27 cellular contexts compared by ENCODE assay signal in genomic region chr18:22658318-22658717, GRCh38.
"Had no signal": no experiment of that assay in that cellular context is flagged by ENCODE, and none has a peak within 500 bp of the region (broad histone marks: within the 10 kb centered on the region; RNA-seq: fewer than 3 reads in every experiment).

No MANE protein-coding gene starts in this region.

- H3K9me3 ChIP-seq: testis, thyroid gland, vagina had no signal

- H3K4me1 ChIP-seq: stomach, suprapubic skin, testis, thyroid gland, tibial artery, tibial nerve, transverse colon, upper lobe of left lung, upper lobe of right lung, uterus, vagina had no signal

- H3K27me3 ChIP-seq: stomach, suprapubic skin, testis, thyroid gland, tibial artery, tibial nerve, transverse colon, upper lobe of left lung, upper lobe of right lung, uterus, vagina had no signal

- ATAC-seq: stimulated activated effector memory CD8-positive, alpha-beta T cell treated with anti-CD3 and anti-CD28 coated beads, Interleukin-12 subunit alpha, Interleukin-12 subunit beta, amount 100 ng/mL, for 72 hours; stimulated activated memory B cell treated with anti-CD40 and anti-IgM and Interleukin-4, amounts not matched to agents 10 μg/mL and 1 μg/mL and 100 μg/mL, for 72 hours; stimulated activated naive B cell treated with anti-CD40 and anti-IgM and Interleukin-4, amounts not matched to agents 10 μg/mL and 1 μg/mL and 100 μg/mL, for 72 hours; stimulated activated naive CD8-positive, alpha-beta T cell treated with anti-CD3 and anti-CD28 coated beads, Interleukin-15, amount 100 ng/mL, for 72 hours; stimulated activated naive CD8-positive, alpha-beta T cell treated with anti-CD3 and anti-CD28 coated beads, Interleukin-15, Interleukin-2, amounts not matched to agents 100 U/mL and 50 U/mL, for 24 hours; upper lobe of right lung had no signal

- H3K27ac ChIP-seq: stomach, suprapubic skin, testis, thoracic aorta, thyroid gland, tibial artery, tibial nerve, transverse colon, upper lobe of left lung, upper lobe of right lung, uterus, vagina had no signal

- DNase-seq: stimulated activated CD4-positive, alpha-beta T cell treated with anti-CD3 and anti-CD28 coated beads, Interleukin-2, amount 100 ng/mL, for 48 hours; stimulated activated CD4-positive, alpha-beta T cell treated with anti-CD3 and anti-CD28 coated beads, Interleukin-4, amount 100 ng/mL, for 1 hour; stimulated activated CD4-positive, alpha-beta T cell treated with anti-CD3 and anti-CD28 coated beads, Interleukin-4, amount 100 ng/mL, for 24 hours; stimulated activated CD4-positive, alpha-beta T cell treated with anti-CD3 and anti-CD28 coated beads, Interleukin-4, amount 100 ng/mL, for 4 hours; stimulated activated CD8-positive, alpha-beta memory T cell treated with anti-CD3 and anti-CD28 coated beads, Interleukin-4, amount 100 ng/mL, for 48 hours; stimulated activated naive B cell treated with anti-CD40 and anti-IgM and Interleukin-4, amounts not matched to agents 10 μg/mL and 1 μg/mL and 100 μg/mL, for 72 hours; stimulated activated naive CD4-positive, alpha-beta T cell; stimulated activated naive CD4-positive, alpha-beta T cell treated with Interleukin-2 at 50 U/mL for 16 hours; stimulated activated naive CD8-positive, alpha-beta T cell treated with anti-CD3 and anti-CD28 coated beads, Interleukin-15, amount 100 ng/mL, for 72 hours; stimulated activated naive CD8-positive, alpha-beta T cell treated with anti-CD3 and anti-CD28 coated beads, Interleukin-15, Interleukin-2, amounts not matched to agents 100 U/mL and 50 U/mL, for 24 hours; stomach; substantia nigra; testis; thyroid gland; tibial artery; transverse colon; trophoblast cell; upper lobe of left lung; upper lobe of right lung; uterus had no signal

- FAIRE-seq: urothelium cell line had no signal

- H3K36me3 ChIP-seq: stomach, suprapubic skin, thoracic aorta, thyroid gland, tibial artery, tibial nerve, transverse colon, upper lobe of left lung, upper lobe of right lung, uterus, vagina had no signal

- H3K4me3 ChIP-seq: stomach, suprapubic skin, testis, thoracic aorta, thyroid gland, tibial artery, tibial nerve, transverse colon, upper lobe of left lung, upper lobe of right lung, uterus, vagina had no signal
